22 cellular contexts compared by ENCODE assay signal in genomic region chr6:62262283-62262682, GRCh38. TPM values are rescaled to one million over a fixed set of nuclear protein-coding genes. Genes with fewer than 3 reads are reported as not detected.
DNase-seq lines count a peak whose midpoint lies in the region; ATAC-seq, FAIRE-seq and TF ChIP-seq lines count a peak whose summit lies in the region.
"Had no signal": no experiment of that assay in that cellular context is flagged by ENCODE, and none has a peak within 500 bp of the region (broad histone marks: within the 10 kb centered on the region; RNA-seq: fewer than 3 reads in every experiment).

No MANE protein-coding gene starts in this region.

- H2AK5ac ChIP-seq in IMR-90 (ENCODE audit: low read depth, low read length): no peak overlapping the region

- WGBS in HepG2 (ENCODE audit: low lambda C conversion rate): 1% methylated on average over 3 of the region's 3 CpGs
- 54% methylated on average over 3 of the region's 3 CpGs for WGBS in right lobe of liver (ENCODE audit: insufficient coverage, low coverage, low lambda C conversion rate, missing lambda C conversion rate)
- WGBS in IMR-90 (ENCODE audit: extremely low coverage in 2 of 2, insufficient read length in 1 of 2), 2 experiments: no CpG with 5 or more reads among the region's 3 CpGs

- no peak for DNase-seq in HepG2 (ENCODE audit: low spot score)
- no peak for DNase-seq in right lobe of liver
- no peak for DNase-seq in IMR-90
- DNase-seq in T-helper 2 cell treated with Interferon-gamma antibody and Interleukin-4, amounts not matched to agents 5 μg/mL and 100 μg/mL, for 36 hours (ENCODE audit: low spot score): no peak
- no peak for DNase-seq in erythroblast (lab: John Stamatoyannopoulos, UW)
- DNase-seq: AML-193; Caco-2; Calu3; CD4-positive, alpha-beta T cell; CD8-positive, alpha-beta T cell; DMS79 treated with DMSO at 0.1 percent for 48 hours; GF-D8 had no signal

- H3K79me1 ChIP-seq in IMR-90 (ENCODE audit: low read depth in 1 of 2, low read length in 2 of 2): no peaks in the 10 kb centered on the region

- POLR2A ChIA-PET in HepG2 (lab: Yijun Ruan, JAX): no interaction called here
- POLR2A ChIA-PET in IMR-90 (lab: Charles Lee; ENCODE audit: unreplicated experiment): no interaction called here

- H2BK20ac ChIP-seq in IMR-90 (ENCODE audit: low read depth, low read length): no peak overlapping the region

- H4K91ac ChIP-seq in IMR-90 (ENCODE audit: insufficient read depth, low read depth, low read length): no peak overlapping the region

- H3K4me1 Mint-ChIP-seq in T-helper 2 cell treated with Interferon-gamma antibody and Interleukin-4, amounts not matched to agents 5 μg/mL and 100 μg/mL, for 36 hours (ENCODE audit: low read depth): no peaks in the 10 kb centered on the region

- H3K9me1 ChIP-seq in IMR-90 (ENCODE audit: insufficient read depth, low read length): no peaks in the 10 kb centered on the region

- no peak overlapping the region for H2AK9ac ChIP-seq in IMR-90 (replicated peaks; ENCODE audit: low read depth, low read length, poor library complexity)

- H3K36me3 ChIP-seq in HepG2 (replicated peaks in 1 of 2; ENCODE audit: control insufficient read depth in 1 of 2, insufficient read depth in 2 of 2, low read length in 2 of 2) (no peaks in the 10 kb centered on the region), right lobe of liver (no peaks in the 10 kb centered on the region), IMR-90 (ENCODE audit: control insufficient read depth, insufficient read depth, low read length) (no peaks in the 10 kb centered on the region)
- H3K36me3 ChIP-seq: BLaER1 treated with 17β-estradiol and CSF1 and Interleukin-3, amounts not matched to agents 10 nM and 100 nM had no signal

- no peak for ATAC-seq in HepG2
- no peak for ATAC-seq in right lobe of liver
- ATAC-seq in IMR-90 (ENCODE audit: low read depth): no peak
- ATAC-seq: CD8-positive, alpha-beta T cell had no signal

- TF ChIP-seq RAD21 in HepG2 (CRISPR knock-in tag; IDR thresholded peaks at IDR 0.05) (no peak), IMR-90 (IDR thresholded peaks at IDR 0.05; ENCODE audit: low read length) (no peak)

- no peak overlapping the region for H3K4ac ChIP-seq in IMR-90 (ENCODE audit: low read depth, low read length)

- H3K4me3 ChIP-seq in HepG2 (replicated peaks in 1 of 3; ENCODE audit: insufficient read depth in 1 of 3, low read depth in 2 of 3, low read length in 3 of 3): no peak overlapping the region
- no peak overlapping the region for H3K4me3 ChIP-seq in right lobe of liver
- H3K4me3 ChIP-seq in IMR-90 (ENCODE audit: insufficient read depth, low read depth, low read length): no peak overlapping the region
- H3K4me3 ChIP-seq: BLaER1 treated with 17β-estradiol and CSF1 and Interleukin-3, amounts not matched to agents 10 nM and 100 nM had no signal

- no peak overlapping the region for H4K8ac ChIP-seq in IMR-90 (ENCODE audit: low read depth in 2 of 2, low read length in 2 of 2)

- no peaks in the 10 kb centered on the region for H3K79me2 ChIP-seq in HepG2 (ENCODE audit: insufficient read depth, low read length)

- no peak overlapping the region for H4K5ac ChIP-seq in IMR-90 (ENCODE audit: low read depth, low read length)

- TF ChIP-seq CTCF in HepG2 (CRISPR knock-in tag; IDR thresholded peaks at IDR 0.05) (no peak), right lobe of liver (IDR thresholded peaks at IDR 0.05) (no peak), IMR-90 (conservative IDR thresholded peaks at IDR 0.05; ENCODE audit: low read depth, low read length) (no peak)

- intact Hi-C loops in HepG2 (cut with micrococcal nuclease; ENCODE audit: unreplicated experiment) (no loop called here), right lobe of liver (cut with DNase I) (no loop called here), IMR-90 (cut with micrococcal nuclease) (no loop called here)

- dilution Hi-C loops in IMR-90 (cut with HindIII; ENCODE audit: low sequenced_read_pairs, unreplicated experiment): no loop called here

- H3K36me3 Mint-ChIP-seq in T-helper 2 cell treated with Interferon-gamma antibody and Interleukin-4, amounts not matched to agents 5 μg/mL and 100 μg/mL, for 36 hours (ENCODE audit: low read depth): no peaks in the 10 kb centered on the region
- H3K36me3 Mint-ChIP-seq: CD8-positive, alpha-beta T cell had no signal

- no peak overlapping the region for H3K27ac Mint-ChIP-seq in T-helper 2 cell treated with Interferon-gamma antibody and Interleukin-4, amounts not matched to agents 5 μg/mL and 100 μg/mL, for 36 hours
- H3K27ac Mint-ChIP-seq: B cell; CD4-positive, alpha-beta T cell; CD8-positive, alpha-beta T cell had no signal

- H3K27me3 ChIP-seq in HepG2 (ENCODE audit: control insufficient read depth in 1 of 2, insufficient read depth in 2 of 2, low read length in 2 of 2) (no peaks in the 10 kb centered on the region), right lobe of liver (no peaks in the 10 kb centered on the region), IMR-90 (ENCODE audit: control insufficient read depth, insufficient read depth, low read length) (no peaks in the 10 kb centered on the region)
- H3K27me3 ChIP-seq: BLaER1 treated with 17β-estradiol and CSF1 and Interleukin-3, amounts not matched to agents 10 nM and 100 nM had no signal

- no peak overlapping the region for H3K14ac ChIP-seq in IMR-90 (replicated peaks; ENCODE audit: low read depth, low read length)

- no peak overlapping the region for H3K4me2 ChIP-seq in HepG2 (ENCODE audit: low read depth, low read length)
- no peak overlapping the region for H3K4me2 ChIP-seq in IMR-90 (ENCODE audit: low read depth, low read length)
- H3K4me2 ChIP-seq: BLaER1 treated with 17β-estradiol and CSF1 and Interleukin-3, amounts not matched to agents 10 nM and 100 nM had no signal

- CTCF ChIA-PET in HepG2 (lab: Yijun Ruan, JAX; ENCODE audit: low intra/inter-chr PET ratio, low total read pairs) (no interaction called here), IMR-90 (lab: Yijun Ruan, JAX) (no interaction called here)

- H3K9ac ChIP-seq in HepG2 (ENCODE audit: insufficient read depth, low read depth, low read length) (no peak overlapping the region), IMR-90 (ENCODE audit: low read depth, low read length) (no peak overlapping the region)
- H3K9ac ChIP-seq: BLaER1 treated with 17β-estradiol and CSF1 and Interleukin-3, amounts not matched to agents 10 nM and 100 nM had no signal

- H2BK15ac ChIP-seq in IMR-90 (ENCODE audit: low read depth, low read length): no peak overlapping the region

- H2BK5ac ChIP-seq in IMR-90 (ENCODE audit: low read depth, low read length, poor library complexity, severe bottlenecking): no peak overlapping the region

- H2AFZ ChIP-seq in HepG2 (ENCODE audit: low read length) (no peak overlapping the region), IMR-90 (replicated peaks; ENCODE audit: low read length, poor library complexity) (no peak overlapping the region)

- H3K27me3 Mint-ChIP-seq in T-helper 2 cell treated with Interferon-gamma antibody and Interleukin-4, amounts not matched to agents 5 μg/mL and 100 μg/mL, for 36 hours (ENCODE audit: low read depth): no peaks in the 10 kb centered on the region
- H3K27me3 Mint-ChIP-seq: B cell; CD4-positive, alpha-beta T cell had no signal

- peaks cover 3% of the 10 kb centered on the region for H3K9me3 Mint-ChIP-seq in T-helper 2 cell treated with Interferon-gamma antibody and Interleukin-4, amounts not matched to agents 5 μg/mL and 100 μg/mL, for 36 hours
- H3K9me3 Mint-ChIP-seq: CD4-positive, alpha-beta T cell; CD8-positive, alpha-beta T cell had no signal

- H3K23ac ChIP-seq in IMR-90 (ENCODE audit: low read depth, low read length): no peak overlapping the region

- no peaks in the 10 kb centered on the region for H3K4me1 ChIP-seq in HepG2 (ENCODE audit: insufficient read depth, low read length)
- no peaks in the 10 kb centered on the region for H3K4me1 ChIP-seq in right lobe of liver
- no peaks in the 10 kb centered on the region for H3K4me1 ChIP-seq in IMR-90 (ENCODE audit: control insufficient read depth, insufficient read depth, low read length)
- H3K4me1 ChIP-seq: BLaER1 treated with 17β-estradiol and CSF1 and Interleukin-3, amounts not matched to agents 10 nM and 100 nM; Caco-2 had no signal

- no peak for FAIRE-seq in HepG2 (lab: Jason Lieb, UNC)
- FAIRE-seq: D721Med, G401.6, GM12891, GM19239 had no signal

- H3K9me3 ChIP-seq in HepG2 (ENCODE audit: low read length) (no peaks in the 10 kb centered on the region), right lobe of liver (no peaks in the 10 kb centered on the region), IMR-90 (ENCODE audit: control insufficient read depth, insufficient read depth, low read length) (no peaks in the 10 kb centered on the region)
- H3K9me3 ChIP-seq: BLaER1 treated with 17β-estradiol and CSF1 and Interleukin-3, amounts not matched to agents 10 nM and 100 nM; Caco-2 had no signal

- H3K4me3 Mint-ChIP-seq in T-helper 2 cell treated with Interferon-gamma antibody and Interleukin-4, amounts not matched to agents 5 μg/mL and 100 μg/mL, for 36 hours: no peak overlapping the region
- H3K4me3 Mint-ChIP-seq: B cell; CD4-positive, alpha-beta T cell; CD8-positive, alpha-beta T cell had no signal

- no peak for TF ChIP-seq EP300 in HepG2 (IDR thresholded peaks at IDR 0.05; ENCODE audit: low read depth in 2 of 2, low read length in 2 of 2)
- TF ChIP-seq EP300 in HepG2 (CRISPR knock-in tag; IDR thresholded peaks at IDR 0.05; ENCODE audit: borderline replicate concordance): no peak

- no peak overlapping the region for H3K27ac ChIP-seq in HepG2 (ENCODE audit: extremely low read length, insufficient read depth, low read length)
- H3K27ac ChIP-seq in right lobe of liver: no peak overlapping the region
- no peak overlapping the region for H3K27ac ChIP-seq in IMR-90 (ENCODE audit: insufficient read depth, low read length)
- H3K27ac ChIP-seq: 22Rv1; BLaER1 treated with 17β-estradiol and CSF1 and Interleukin-3, amounts not matched to agents 10 nM and 100 nM; C4-2B had no signal

- no peak overlapping the region for H3K18ac ChIP-seq in IMR-90 (ENCODE audit: low read depth, low read length)

- H4K20me1 ChIP-seq in HepG2 (ENCODE audit: insufficient read depth, low read length) (no peaks in the 10 kb centered on the region), IMR-90 (ENCODE audit: insufficient read depth, low read length) (no peaks in the 10 kb centered on the region)
- H4K20me1 ChIP-seq: BLaER1 treated with 17β-estradiol and CSF1 and Interleukin-3, amounts not matched to agents 10 nM and 100 nM had no signal

- H2BK120ac ChIP-seq in IMR-90 (ENCODE audit: low read depth, low read length): no peak overlapping the region

- TF ChIP-seq POLR2A in HepG2 (IDR thresholded peaks at IDR 0.05; ENCODE audit: insufficient read depth in 1 of 2, low read depth in 2 of 2, low read length in 2 of 2) (no peak), right lobe of liver (IDR thresholded peaks at IDR 0.05) (no peak), IMR-90 (IDR thresholded peaks at IDR 0.05; ENCODE audit: low read depth, low read length) (no peak), erythroblast (IDR thresholded peaks at IDR 0.05; ENCODE audit: low read length) (no peak)

- in situ Hi-C loops in HepG2 (cut with HindIII; ENCODE audit: extremely low pct_ligation_motif_present, low pct_unique_long_range_greater_than_20kb) (no loop called here), IMR-90 (cut with MboI; ENCODE audit: low sequenced_read_pairs) (no loop called here)

- BruUV-seq in HepG2 (replicated peaks; lab: Mats Ljungman, UMichigan) (no TSS peak), IMR-90 (replicated peaks; lab: Mats Ljungman, UMichigan) (no TSS peak)

- H3K56ac ChIP-seq in IMR-90 (ENCODE audit: extremely low read depth, insufficient read depth, low read length): no peak overlapping the region

RNA-seq across cellular contexts. Expression of gene KHDRBS2, which starts 23.7 kb away (rescaled TPM):
- total RNA-seq in HepG2 (2016; rRNA removed; fragmentation: Illumina TruSeq; extraction: Trizol) (not detected in 2 replicates), right lobe of liver (under 1 TPM in 1 of 6 experiments, not detected in 5; 0.43 TPM), IMR-90 (2012; rRNA removed) (not detected in 2 replicates)
- total RNA-seq in HepG2 (2016; cell fraction: cytosol; rRNA removed; fragmentation: Illumina TruSeq; extraction: Trizol; ENCODE audit: low read depth): not detected in 2 replicates
- total RNA-seq in HepG2 (2016; cell fraction: insoluble cytoplasmic fraction; rRNA removed; fragmentation: Illumina TruSeq; extraction: Trizol): not detected in 2 replicates
- total RNA-seq in HepG2 (2016; cell fraction: membrane; rRNA removed; fragmentation: Illumina TruSeq; extraction: Trizol): not detected in 2 replicates
- total RNA-seq in HepG2 (2016; cell fraction: nucleus; rRNA removed; fragmentation: Illumina TruSeq; extraction: Trizol): not detected in 2 replicates
- polyA plus RNA-seq in HepG2 (2011; rRNA removed) (not detected in 2 replicates), IMR-90 (2012; rRNA removed) (not detected in 2 replicates)
- polyA plus RNA-seq in HepG2 (2011; cell fraction: cytosol; rRNA removed): not detected in 2 replicates
- polyA plus RNA-seq in HepG2 (2011; cell fraction: nucleus; rRNA removed): not detected in 2 replicates
- polyA plus RNA-seq in HepG2 (2012): not detected in 2 replicates
- polyA plus RNA-seq in HepG2 (2016; cell fraction: cytosol; fragmentation: Illumina TruSeq; extraction: Trizol; ENCODE audit: low read depth): not detected in 2 replicates
- not detected in 2 replicates for polyA plus RNA-seq in HepG2 (2016; cell fraction: insoluble cytoplasmic fraction; fragmentation: Illumina TruSeq; extraction: Trizol; ENCODE audit: low read depth)
- not detected in 2 replicates for polyA plus RNA-seq in HepG2 (2016; cell fraction: membrane; fragmentation: Illumina TruSeq; extraction: Trizol; ENCODE audit: low read depth)
- not detected in 2 replicates for polyA plus RNA-seq in HepG2 (2016; cell fraction: nucleus; fragmentation: Illumina TruSeq; extraction: Trizol; ENCODE audit: insufficient read depth, low read depth)
- not detected in 2 replicates for polyA minus RNA-seq in HepG2 (2011; rRNA and poly(A)+ RNA removed; ENCODE audit: low replicate concordance)
- not detected in 2 replicates for polyA minus RNA-seq in HepG2 (2011; cell fraction: cytosol; rRNA and poly(A)+ RNA removed)
- polyA minus RNA-seq in HepG2 (2011; cell fraction: nucleus; rRNA and poly(A)+ RNA removed): not detected in 2 replicates
- polyA plus RNA-seq in IMR-90 (2012; cell fraction: cytosol; rRNA removed): not detected in 2 replicates
- polyA plus RNA-seq in IMR-90 (2012; cell fraction: nucleus; rRNA removed; ENCODE audit: low replicate concordance): not detected in 2 replicates
- total RNA-seq: A172; Caco-2; Calu3; CD4-positive, alpha-beta T cell; CD8-positive, alpha-beta T cell had no signal
- polyA plus RNA-seq: BJ had no signal
